Comparison of ENCODE assay signal across 9 cellular contexts in the genomic region with DNA sequence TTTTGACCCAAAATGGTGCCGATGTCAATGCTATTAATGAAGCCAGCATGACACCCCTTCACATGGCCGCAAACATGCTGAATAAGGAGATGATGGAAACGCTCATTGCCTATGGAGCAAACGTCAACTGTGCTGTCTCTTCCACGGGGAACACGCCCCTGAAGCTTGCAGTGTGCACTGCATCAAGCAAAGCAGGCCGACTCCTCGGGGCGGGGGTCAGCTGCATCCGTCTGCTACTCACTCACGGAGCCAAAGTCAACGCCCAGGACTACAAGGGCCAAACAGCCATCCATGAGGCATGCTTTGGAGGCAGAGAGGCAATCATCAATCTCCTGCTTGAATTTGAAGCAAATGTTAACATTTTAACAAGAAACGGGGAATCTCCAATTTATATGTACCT. TPM values are rescaled to one million over a fixed set of nuclear protein-coding genes. Genes with fewer than 3 reads are reported as not detected.
"Had no signal": no experiment of that assay in that cellular context is flagged by ENCODE, and none has a peak within 500 bp of the region (broad histone marks: within the 10 kb centered on the region; RNA-seq: fewer than 3 reads in every experiment).

No MANE protein-coding gene starts in this region.

- H3K4me3 ChIP-seq: GM23248 had no signal

- H3K27ac ChIP-seq: GM23248 had no signal

- H3K4me1 Mint-ChIP-seq: H9 had no signal

- FAIRE-seq: H54, HepG2 had no signal

- H3K9me3 Mint-ChIP-seq: H9, IgD-negative memory B cell had no signal

- ATAC-seq: HepG2 had no signal

- H3K9ac ChIP-seq: GM23248 had no signal

- H3K4me3 Mint-ChIP-seq: H9, IgD-negative memory B cell had no signal

- DNase-seq: GM23248, GOT3, H9, HCEC 1CT, KBM-7 had no signal

- H3K27me3 Mint-ChIP-seq: IgD-negative memory B cell had no signal

RNA-seq across cellular contexts. Expression of a gene that starts 4.5 kb away (rescaled TPM):
- total RNA-seq: GM23248, HT-29 had no signal
- polyA plus RNA-seq: HepG2 had no signal
